ENCODE assay signal across 12 cellular contexts in the genomic region with DNA sequence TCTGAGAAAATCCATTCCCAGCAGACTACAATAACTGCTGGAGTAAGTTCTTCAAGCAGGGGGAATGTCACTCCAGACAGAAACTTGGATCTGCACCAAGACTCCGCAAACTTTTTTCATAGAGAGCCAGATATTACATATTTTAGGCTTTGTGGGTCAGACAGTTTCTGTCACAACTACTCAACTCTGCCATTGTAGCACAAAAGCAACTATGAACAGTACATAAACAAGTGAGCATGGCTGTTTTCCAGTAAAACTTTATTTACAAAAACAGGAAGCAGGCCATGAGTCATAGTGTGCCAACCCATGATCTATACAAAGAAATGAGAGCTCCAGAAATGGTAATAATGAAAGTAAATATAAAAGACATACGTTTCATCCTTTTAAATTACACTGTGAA.
DNase-seq lines count a peak whose midpoint lies in the region; ATAC-seq and TF ChIP-seq lines count a peak whose summit lies in the region.
"Had no signal": no experiment of that assay in that cellular context is flagged by ENCODE, and none has a peak within 500 bp of the region (broad histone marks: within the 10 kb centered on the region; RNA-seq: fewer than 3 reads in every experiment).

No MANE protein-coding gene starts in this region.

- peaks cover 14% of the 10 kb centered on the region for H3K9me3 ChIP-seq in MG63

- H3K36me3 ChIP-seq in MG63: peaks cover 9% of the 10 kb centered on the region
- no peaks in the 10 kb centered on the region for H3K36me3 ChIP-seq in brain microvascular endothelial cell (replicated peaks)

- no peak overlapping the region for H3K4me3 ChIP-seq in MG63
- H3K4me3 ChIP-seq in brain microvascular endothelial cell (ENCODE audit: low read depth, low read length): no peak overlapping the region
- H3K4me3 ChIP-seq: suprapubic skin had no signal

- H3K27ac ChIP-seq in brain microvascular endothelial cell: no peak overlapping the region
- H3K27ac ChIP-seq: suprapubic skin had no signal

- TF ChIP-seq CTCF in brain microvascular endothelial cell (IDR thresholded peaks at IDR 0.05; ENCODE audit: low read depth, low read length, missing control alignments): no peak

- peak; percentile 77 to 86 for ATAC-seq in activated CD4-positive, CD25-positive, alpha-beta regulatory T cell treated with anti-CD3 and anti-CD28 coated beads, Interleukin-2, amount 50 U/mL, for 24 hours

- no peak for DNase-seq in activated CD4-positive, CD25-positive, alpha-beta regulatory T cell (lab: John Stamatoyannopoulos, UW)
- DNase-seq in MG63 (peak; percentile 15), brain microvascular endothelial cell (peak; percentile 56), renal cortical epithelial cell (ENCODE audit: low read depth) (peak; percentile 23), NCI-H1092 treated with DMSO at 0.1 percent for 48 hours (lab: John Stamatoyannopoulos, UW) (no peak), NCI-H1105 treated with DMSO at 0.1 percent for 48 hours (lab: John Stamatoyannopoulos, UW) (no peak), posterior vena cava (ENCODE audit: low spot score) (no peak)
- DNase-seq: ACHN, NCI-H1048, retina had no signal

- intact Hi-C loops in posterior vena cava (cut with DNase I): loop anchor here in 1 of 2 donors (5.0 kb wide), 1 partner anchor 59 kb away; no protein-coding TSS in a partner anchor

- in situ Hi-C loops in brain microvascular endothelial cell (cut with HindIII; ENCODE audit: low pct_ligation_motif_present, low sequenced_read_pairs): no loop called here

- H3K27me3 ChIP-seq in MG63: no peaks in the 10 kb centered on the region
- no peaks in the 10 kb centered on the region for H3K27me3 ChIP-seq in brain microvascular endothelial cell (replicated peaks)
- H3K27me3 ChIP-seq: suprapubic skin had no signal

Comparison
In these comparisons a context has a peak if more than half of its experiments do, and no peak if none do; other contexts are left out.
1. DNase-seq: peak in MG63 (single experiment), brain microvascular endothelial cell (single experiment) and renal cortical epithelial cell (single experiment); none in activated CD4-positive, CD25-positive, alpha-beta regulatory T cell (0 of 4), NCI-H1092 treated with DMSO at 0.1 percent for 48 hours (single experiment), NCI-H1105 treated with DMSO at 0.1 percent for 48 hours (single experiment) and posterior vena cava (single experiment).